ENCODE assay signal across 1 cellular context in the genomic region with DNA sequence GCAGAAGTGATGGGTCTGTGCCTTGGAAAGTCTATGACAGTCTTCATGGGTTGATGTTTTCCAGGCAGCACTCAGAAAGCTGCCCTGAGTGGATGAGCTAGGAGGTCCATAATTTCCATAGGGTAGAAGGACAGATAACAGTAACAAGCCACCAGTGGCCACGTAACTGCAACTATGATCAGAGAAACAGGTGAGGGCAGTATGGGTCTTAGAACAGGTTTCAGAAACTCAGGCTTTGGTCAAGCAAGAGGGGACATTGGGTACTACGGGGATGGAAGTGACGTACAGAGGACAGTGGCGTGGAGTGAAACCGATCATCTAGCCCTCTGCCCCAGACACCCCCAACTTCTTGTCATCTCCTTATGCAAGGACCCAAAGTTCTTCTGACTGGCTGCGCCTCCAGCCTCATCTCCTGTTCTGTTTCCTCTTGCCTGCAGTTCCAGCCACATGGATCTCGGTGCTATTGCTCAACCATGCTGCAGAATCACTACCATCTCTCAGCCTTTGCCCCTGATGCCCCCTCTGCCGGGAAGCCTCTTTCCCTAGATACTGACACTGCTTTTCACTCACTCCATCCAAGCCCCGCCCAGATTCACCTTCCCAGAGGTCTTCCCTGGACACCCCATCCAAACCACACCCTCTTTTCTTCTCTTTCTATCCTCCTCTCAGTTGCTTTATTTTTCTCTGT.
TF ChIP-seq lines count a peak whose summit lies in the region.

No MANE protein-coding gene starts in this region.

TF ChIP-seq in HCT116, 20 proteins besides CTCF, POLR2A, EP300 and RAD21 (continued from another document):
- no peak for TF ChIP-seq ZBTB33 (IDR thresholded peaks at IDR 0.05; ENCODE audit: extremely low read depth, insufficient replicate concordance, low read length)
- no peak for TF ChIP-seq YY1 (IDR thresholded peaks at IDR 0.05; ENCODE audit: extremely low read depth, insufficient replicate concordance, low read depth, low read length)
- no peak for TF ChIP-seq SRF (IDR thresholded peaks at IDR 0.05; ENCODE audit: low read depth)
- TF ChIP-seq CBX3 (IDR thresholded peaks at IDR 0.05; ENCODE audit: low read depth): no peak
- no peak for TF ChIP-seq FOSL1 (IDR thresholded peaks at IDR 0.05; ENCODE audit: low read depth)
- no peak for TF ChIP-seq EZH2 (IDR thresholded peaks at IDR 0.05)
- TF ChIP-seq SP1 (IDR thresholded peaks at IDR 0.05; ENCODE audit: low read depth): no peak
